2 cellular contexts compared by ENCODE assay signal in the genomic region with DNA sequence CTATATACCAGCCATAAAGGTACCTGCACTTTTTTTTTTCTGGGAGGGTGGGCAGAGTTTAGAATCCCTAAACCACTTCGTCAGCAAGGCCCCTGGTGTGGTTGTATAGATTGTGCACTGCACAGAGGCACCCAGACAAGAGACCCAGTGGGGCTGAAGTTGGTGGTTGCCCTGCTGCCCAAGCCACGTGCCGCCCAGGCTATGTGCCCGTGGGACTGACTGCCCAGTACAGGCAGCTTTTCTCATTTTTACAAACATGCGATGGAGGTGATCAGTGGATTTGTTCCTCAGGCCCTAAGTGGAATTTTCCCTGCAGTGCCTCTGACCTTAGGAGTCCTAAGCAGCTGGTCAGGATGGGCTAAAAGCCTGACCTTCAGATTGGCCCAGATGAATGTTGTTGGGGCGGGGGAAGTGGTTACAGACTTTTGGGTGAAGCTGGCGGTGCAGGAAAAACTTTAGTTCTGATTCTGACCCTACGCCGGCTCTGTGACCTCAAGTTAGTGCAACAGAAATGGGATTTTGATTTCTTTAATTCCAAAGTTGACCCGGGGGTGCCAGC.
TF ChIP-seq lines count a peak whose summit lies in the region.

No MANE protein-coding gene starts in this region.

TF ChIP-seq in liver, 16 proteins besides CTCF, POLR2A, EP300 and RAD21:
- no peak for TF ChIP-seq HNF4A (conservative IDR thresholded peaks at IDR 0.05)

TF ChIP-seq in HepG2, 621 proteins besides CTCF, POLR2A, EP300 and RAD21:
- TF ChIP-seq KLF11 (CRISPR knock-in tag; IDR thresholded peaks at IDR 0.05), result no peak
- TF ChIP-seq CBX1 (IDR thresholded peaks at IDR 0.05; ENCODE audit: low read depth), result no peak
- TF ChIP-seq ZNF44 (CRISPR knock-in tag; IDR thresholded peaks at IDR 0.05), result no peak
- TF ChIP-seq ZNF619 (CRISPR knock-in tag; IDR thresholded peaks at IDR 0.05), result no peak
- no peak for TF ChIP-seq TCF7L2 (IDR thresholded peaks at IDR 0.05; ENCODE audit: low read depth, low read length)
- TF ChIP-seq, protein P1, sequence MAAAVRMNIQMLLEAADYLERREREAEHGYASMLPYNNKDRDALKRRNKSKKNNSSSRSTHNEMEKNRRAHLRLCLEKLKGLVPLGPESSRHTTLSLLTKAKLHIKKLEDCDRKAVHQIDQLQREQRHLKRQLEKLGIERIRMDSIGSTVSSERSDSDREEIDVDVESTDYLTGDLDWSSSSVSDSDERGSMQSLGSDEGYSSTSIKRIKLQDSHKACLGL (CRISPR knock-in tag; IDR thresholded peaks at IDR 0.05), result no peak
- no peak for TF ChIP-seq ZNF549 (CRISPR knock-in tag; IDR thresholded peaks at IDR 0.05)
- TF ChIP-seq ERF (CRISPR knock-in tag; IDR thresholded peaks at IDR 0.05), result no peak
- TF ChIP-seq ZNF263 (CRISPR knock-in tag; IDR thresholded peaks at IDR 0.05), result no peak
- no peak for TF ChIP-seq ZSCAN25 (CRISPR knock-in tag; IDR thresholded peaks at IDR 0.05)
- TF ChIP-seq, protein P2, sequence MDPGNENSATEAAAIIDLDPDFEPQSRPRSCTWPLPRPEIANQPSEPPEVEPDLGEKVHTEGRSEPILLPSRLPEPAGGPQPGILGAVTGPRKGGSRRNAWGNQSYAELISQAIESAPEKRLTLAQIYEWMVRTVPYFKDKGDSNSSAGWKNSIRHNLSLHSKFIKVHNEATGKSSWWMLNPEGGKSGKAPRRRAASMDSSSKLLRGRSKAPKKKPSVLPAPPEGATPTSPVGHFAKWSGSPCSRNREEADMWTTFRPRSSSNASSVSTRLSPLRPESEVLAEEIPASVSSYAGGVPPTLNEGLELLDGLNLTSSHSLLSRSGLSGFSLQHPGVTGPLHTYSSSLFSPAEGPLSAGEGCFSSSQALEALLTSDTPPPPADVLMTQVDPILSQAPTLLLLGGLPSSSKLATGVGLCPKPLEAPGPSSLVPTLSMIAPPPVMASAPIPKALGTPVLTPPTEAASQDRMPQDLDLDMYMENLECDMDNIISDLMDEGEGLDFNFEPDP (CRISPR knock-in tag; conservative IDR thresholded peaks at IDR 0.05), result no peak
- TF ChIP-seq ZNF546 (CRISPR knock-in tag; conservative IDR thresholded peaks at IDR 0.05), result no peak
- no peak for TF ChIP-seq ZFP36 (IDR thresholded peaks at IDR 0.05; ENCODE audit: borderline replicate concordance, low read depth, low read length, partially characterized antibody)
- TF ChIP-seq, protein P3, sequence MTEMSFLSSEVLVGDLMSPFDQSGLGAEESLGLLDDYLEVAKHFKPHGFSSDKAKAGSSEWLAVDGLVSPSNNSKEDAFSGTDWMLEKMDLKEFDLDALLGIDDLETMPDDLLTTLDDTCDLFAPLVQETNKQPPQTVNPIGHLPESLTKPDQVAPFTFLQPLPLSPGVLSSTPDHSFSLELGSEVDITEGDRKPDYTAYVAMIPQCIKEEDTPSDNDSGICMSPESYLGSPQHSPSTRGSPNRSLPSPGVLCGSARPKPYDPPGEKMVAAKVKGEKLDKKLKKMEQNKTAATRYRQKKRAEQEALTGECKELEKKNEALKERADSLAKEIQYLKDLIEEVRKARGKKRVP (CRISPR knock-in tag; IDR thresholded peaks at IDR 0.05), result no peak
- TF ChIP-seq NKX3-1 (CRISPR knock-in tag; IDR thresholded peaks at IDR 0.05), result no peak
- no peak for TF ChIP-seq SSRP1 (CRISPR knock-in tag; IDR thresholded peaks at IDR 0.05)
- TF ChIP-seq ISL2 (CRISPR knock-in tag; IDR thresholded peaks at IDR 0.05), result no peak
